In genomic region chr14:64209428-64210165, GRCh38 we compare ENCODE assay signal across 10 cellular contexts.
DNase-seq lines count a peak whose midpoint lies in the region; ATAC-seq and TF ChIP-seq lines count a peak whose summit lies in the region.
"Had no signal": no experiment of that assay in that cellular context is flagged by ENCODE, and none has a peak within 500 bp of the region (broad histone marks: within the 10 kb centered on the region; RNA-seq: fewer than 3 reads in every experiment).

No MANE protein-coding gene starts in this region.

- no peaks in the 10 kb centered on the region for H3K4me1 Mint-ChIP-seq in CD8-positive, alpha-beta T cell (ENCODE audit: low read depth)

- H3K4me3 Mint-ChIP-seq in CD8-positive, alpha-beta T cell = no peak overlapping the region
- H3K4me3 Mint-ChIP-seq: neural crest cell had no signal

- no peaks in the 10 kb centered on the region for H3K27me3 ChIP-seq in CD8-positive, alpha-beta T cell (ENCODE audit: insufficient read depth, low read length)
- no peaks in the 10 kb centered on the region for H3K27me3 ChIP-seq in effector memory CD4-positive, alpha-beta T cell (replicated peaks; ENCODE audit: control insufficient read depth, insufficient read depth, low read length, poor library complexity, severe bottlenecking)

- intact Hi-C loops in CD8-positive, alpha-beta T cell (cut with DNase I, micrococcal nuclease) = no loop called here

- no peak overlapping the region for H3K27ac ChIP-seq in CD8-positive, alpha-beta T cell (ENCODE audit: low read depth, low read length)
- no peak overlapping the region for H3K27ac ChIP-seq in effector memory CD4-positive, alpha-beta T cell (ENCODE audit: insufficient read depth, low read length, poor library complexity, severe bottlenecking)

- peak; percentile 74 for ATAC-seq in HG02610 (IDR thresholded peaks at IDR 0.05; ENCODE audit: unreplicated experiment)
- no peak for ATAC-seq in CD8-positive, alpha-beta T cell

- no peak overlapping the region for H3K27ac Mint-ChIP-seq in CD8-positive, alpha-beta T cell

- POLR2A ChIA-PET in GM10248 (lab: Yijun Ruan, JAX) = no interaction called here
- POLR2A ChIA-PET in CD8-positive, alpha-beta T cell (lab: Charles Lee) = no interaction called here

- DNase-seq in GM10248 (ENCODE audit: extremely low spot score) (peak; percentile 48), astrocyte of the spinal cord (ENCODE audit: low read depth, low spot score) (peak; percentile 12), myocyte (ENCODE audit: low read depth) (peak; percentile 39), NCI-H1436 treated with DMSO at 0.1 percent for 48 hours (lab: John Stamatoyannopoulos, UW) (no peak), HUDEP-2 (lab: John Stamatoyannopoulos, UW; ENCODE audit: unreplicated experiment in 76 of 76) (no peak)
- no peak for DNase-seq in CD8-positive, alpha-beta T cell
- DNase-seq in effector memory CD4-positive, alpha-beta T cell = no peak
- DNase-seq: effector CD8-positive, alpha-beta T cell had no signal

- no peaks in the 10 kb centered on the region for H3K9me3 Mint-ChIP-seq in CD8-positive, alpha-beta T cell
- H3K9me3 Mint-ChIP-seq: neural crest cell had no signal

- H3K9me3 ChIP-seq in CD8-positive, alpha-beta T cell (ENCODE audit: low read length) = no peaks in the 10 kb centered on the region
- no peaks in the 10 kb centered on the region for H3K9me3 ChIP-seq in effector memory CD4-positive, alpha-beta T cell (ENCODE audit: control insufficient read depth, low read length)

- H3K36me3 ChIP-seq in CD8-positive, alpha-beta T cell (ENCODE audit: insufficient read depth, low read length) = peaks cover 49% of the 10 kb centered on the region
- H3K36me3 ChIP-seq in effector memory CD4-positive, alpha-beta T cell (ENCODE audit: control insufficient read depth, insufficient read depth, low read length) = peaks cover 65% of the 10 kb centered on the region

- CTCF ChIA-PET in GM10248 (lab: Yijun Ruan, JAX) = interaction anchor here (0.9 to 2.1 kb wide), 6 partner anchors 9 to 199 kb away, joined by 3 to 7 read pairs (median 4); no protein-coding TSS in a partner anchor
- CTCF ChIA-PET in CD8-positive, alpha-beta T cell (lab: Charles Lee) = interaction anchor here (0.9 kb wide), 1 partner anchor 9 kb away, joined by 3 read pairs; no protein-coding TSS in a partner anchor

- no peaks in the 10 kb centered on the region for H3K4me1 ChIP-seq in CD8-positive, alpha-beta T cell (ENCODE audit: insufficient read depth, low read length)
- no peaks in the 10 kb centered on the region for H3K4me1 ChIP-seq in effector memory CD4-positive, alpha-beta T cell (ENCODE audit: control insufficient read depth, insufficient read depth, low read length, poor library complexity, severe bottlenecking)

- in situ Hi-C loops in astrocyte of the spinal cord (cut with HindIII; ENCODE audit: low sequenced_read_pairs) = no loop called here

- no peak overlapping the region for H3K4me3 ChIP-seq in astrocyte of the spinal cord (ENCODE audit: low read depth, low read length)
- no peak overlapping the region for H3K4me3 ChIP-seq in CD8-positive, alpha-beta T cell (ENCODE audit: low read depth, low read length)
- H3K4me3 ChIP-seq in effector memory CD4-positive, alpha-beta T cell (ENCODE audit: insufficient read depth, low read depth, low read length, poor library complexity, severe bottlenecking) = no peak overlapping the region

- peaks cover 84% of the 10 kb centered on the region for H3K36me3 Mint-ChIP-seq in CD8-positive, alpha-beta T cell

- no peak for TF ChIP-seq CTCF in GM10248 (IDR thresholded peaks at IDR 0.05; ENCODE audit: control extremely low read depth, extremely low read depth, low read depth, missing control alignments)
- no peak for TF ChIP-seq CTCF in astrocyte of the spinal cord (IDR thresholded peaks at IDR 0.05; ENCODE audit: low read depth, low read length)
- no peak for TF ChIP-seq CTCF in CD8-positive, alpha-beta T cell (IDR thresholded peaks at IDR 0.05)

- H3K27me3 Mint-ChIP-seq in CD8-positive, alpha-beta T cell (ENCODE audit: low read depth) = no peaks in the 10 kb centered on the region

Comparison
In these comparisons a context has a peak if more than half of its experiments do, and no peak if none do; other contexts are left out.
1. DNase-seq: peak in GM10248 (single experiment), astrocyte of the spinal cord (single experiment) and myocyte (single experiment); none in CD8-positive, alpha-beta T cell (0 of 7), NCI-H1436 treated with DMSO at 0.1 percent for 48 hours (single experiment), effector memory CD4-positive, alpha-beta T cell (0 of 3) and HUDEP-2 (0 of 76).